In the genomic region with DNA sequence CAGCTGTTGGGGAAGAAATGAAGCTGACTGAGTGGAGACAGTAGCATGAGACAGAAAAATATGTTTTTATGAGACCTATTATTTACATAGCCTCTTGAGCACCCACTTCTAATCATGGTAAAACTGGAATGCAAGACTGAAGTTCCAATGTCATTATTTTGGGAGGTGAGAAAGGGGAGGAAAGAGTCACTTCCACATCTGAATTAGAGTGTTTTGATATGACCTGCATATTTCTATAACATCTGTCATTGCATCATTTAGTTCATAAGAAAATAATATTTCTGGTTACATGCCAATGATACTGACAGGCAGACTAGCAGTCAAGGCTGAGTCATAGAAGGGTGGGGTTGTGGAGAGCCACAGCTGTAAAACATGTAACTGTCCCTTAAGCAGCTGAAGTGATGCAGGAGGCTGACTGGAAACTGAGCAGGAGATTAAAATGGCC, we compare ENCODE assay signal across 9 cellular contexts. TPM values are rescaled to one million over a fixed set of nuclear protein-coding genes. Genes with fewer than 3 reads are reported as not detected.
DNase-seq lines count a peak whose midpoint lies in the region; ATAC-seq and TF ChIP-seq lines count a peak whose summit lies in the region.
"Had no signal": no experiment of that assay in that cellular context is flagged by ENCODE, and none has a peak within 500 bp of the region (broad histone marks: within the 10 kb centered on the region; RNA-seq: fewer than 3 reads in every experiment).

No MANE protein-coding gene starts in this region.

- intact Hi-C loops in mammary epithelial cell (cut with micrococcal nuclease) (loop anchor here (2.0 kb wide), 1 partner anchor 43 kb away; no protein-coding TSS in a partner anchor), mucosa of descending colon (cut with DNase I, micrococcal nuclease) (no loop called here)

- peak; percentile 78 for ATAC-seq in mucosa of descending colon
- ATAC-seq in GM18511 (IDR thresholded peaks at IDR 0.05; ENCODE audit: unreplicated experiment), result no peak
- no peak for ATAC-seq in GM21529 (IDR thresholded peaks at IDR 0.05; ENCODE audit: unreplicated experiment)
- ATAC-seq in HG03097 (IDR thresholded peaks at IDR 0.05; ENCODE audit: low FRiP score, unreplicated experiment), result no peak
- ATAC-seq in HG03095 (IDR thresholded peaks at IDR 0.05; ENCODE audit: unreplicated experiment), result no peak

- dilution Hi-C loops in mammary epithelial cell (cut with HindIII; ENCODE audit: low sequenced_read_pairs), result no loop called here

- in situ Hi-C loops in mammary epithelial cell (cut with MboI; ENCODE audit: low sequenced_read_pairs in 2 of 2), result no loop called here

- H4K20me1 ChIP-seq in mammary epithelial cell (ENCODE audit: insufficient read depth, low read length), result no peaks in the 10 kb centered on the region

- H3K27ac ChIP-seq in mammary epithelial cell (ENCODE audit: insufficient read depth, low read depth, low read length), result peak overlapping the region; percentile 11
- H3K27ac ChIP-seq: ascending aorta had no signal

- no peaks in the 10 kb centered on the region for H3K36me3 ChIP-seq in mammary epithelial cell (ENCODE audit: insufficient read depth, low read length)
- H3K36me3 ChIP-seq in mucosa of descending colon (ENCODE audit: low read depth), result no peaks in the 10 kb centered on the region
- H3K36me3 ChIP-seq: ascending aorta had no signal

- H3K4me2 ChIP-seq in mammary epithelial cell (ENCODE audit: insufficient read depth, low read depth, low read length), result no peak overlapping the region

- no peaks in the 10 kb centered on the region for H3K79me2 ChIP-seq in mammary epithelial cell (ENCODE audit: insufficient read depth, low read length)

- no peaks in the 10 kb centered on the region for H3K9me3 ChIP-seq in mammary epithelial cell (replicated peaks; ENCODE audit: insufficient read depth, low read length)
- H3K9me3 ChIP-seq in mucosa of descending colon, result no peaks in the 10 kb centered on the region

- no peak for TF ChIP-seq POLR2A in NB4 (IDR thresholded peaks at IDR 0.05; ENCODE audit: extremely low read depth, insufficient read length)

- H3K4me3 ChIP-seq in NB4 (ENCODE audit: low read depth, low read length) (no peak overlapping the region), mammary epithelial cell (replicated peaks in 1 of 3; ENCODE audit: insufficient read depth in 1 of 3, low read depth in 2 of 3, low read length in 3 of 3) (no peak overlapping the region), mucosa of descending colon (no peak overlapping the region)
- H3K4me3 ChIP-seq: ascending aorta had no signal

- no peak overlapping the region for H2AFZ ChIP-seq in mammary epithelial cell (ENCODE audit: low read depth, low read length)

- DNase-seq in DMS53 treated with DMSO at 0.1 percent for 48 hours (lab: John Stamatoyannopoulos, UW; ENCODE audit: unreplicated experiment), result peak; percentile 97
- peak; percentile 28 for DNase-seq in NB4 (ENCODE audit: low read depth)
- DNase-seq in mammary epithelial cell, result peak; percentile 91
- peak in 1 of 3 donors; percentile 18 for DNase-seq in mucosa of descending colon

- CTCF ChIA-PET in mammary epithelial cell (lab: Charles Lee; ENCODE audit: low non-redundant PET), result no interaction called here

- H3K27me3 ChIP-seq in mammary epithelial cell (ENCODE audit: insufficient read depth, low read length), result no peaks in the 10 kb centered on the region
- H3K27me3 ChIP-seq: ascending aorta had no signal

- TF ChIP-seq CTCF in NB4 (IDR thresholded peaks at IDR 0.05; ENCODE audit: low read depth, low read length) (no peak), mammary epithelial cell (conservative IDR thresholded peaks at IDR 0.05 in 1 of 2, IDR thresholded peaks at IDR 0.05 in 1 of 2; ENCODE audit: extremely low read depth in 1 of 2, insufficient read depth in 1 of 2, low read depth in 1 of 2, low read length in 2 of 2) (no peak), mucosa of descending colon (IDR thresholded peaks at IDR 0.05) (no peak)

- H3K4me1 ChIP-seq in mammary epithelial cell (ENCODE audit: insufficient read depth, low read length) (peaks cover 17% of the 10 kb centered on the region), mucosa of descending colon (ENCODE audit: low read depth) (no peaks in the 10 kb centered on the region)

- no peak overlapping the region for H3K9ac ChIP-seq in mammary epithelial cell (ENCODE audit: insufficient read depth, low read length)

- no TSS peak for BruUV-seq in mammary epithelial cell (replicated peaks; lab: Mats Ljungman, UMichigan)

RNA-seq across cellular contexts. Expression of a gene that starts 26.7 kb away (rescaled TPM):
- total RNA-seq in mammary epithelial cell (10 to 100 TPM; 38.6 to 47.2 TPM), mucosa of descending colon (10 to 100 TPM; 15.9 to 34.7 (median 19.8) TPM)
- 9.0 TPM for polyA plus RNA-seq in mammary epithelial cell
- 8.8 TPM for polyA minus RNA-seq in mammary epithelial cell
